Comparison of ENCODE assay signal across 11 cellular contexts in the genomic region with DNA sequence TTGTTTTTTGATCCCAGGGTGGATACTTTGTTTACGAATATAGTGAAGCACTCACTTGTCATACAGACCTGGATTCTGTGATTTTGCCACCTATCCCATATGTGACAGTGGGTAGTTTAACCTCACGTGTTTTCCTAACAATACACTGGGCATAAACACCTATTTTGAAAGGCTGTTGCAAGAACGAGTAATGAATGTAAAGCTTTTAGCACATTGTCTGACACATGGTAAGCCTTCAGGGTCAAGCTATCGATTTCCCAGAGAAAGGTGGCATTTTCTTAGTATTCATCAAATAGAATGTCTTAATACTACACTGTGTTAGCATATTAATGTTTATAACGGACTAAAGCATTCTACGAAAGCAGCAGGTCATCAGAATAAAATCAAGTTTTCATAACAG. TPM values are rescaled to one million over a fixed set of nuclear protein-coding genes. Genes with fewer than 3 reads are reported as not detected.
DNase-seq lines count a peak whose midpoint lies in the region; ATAC-seq, FAIRE-seq and TF ChIP-seq lines count a peak whose summit lies in the region.
"Had no signal": no experiment of that assay in that cellular context is flagged by ENCODE, and none has a peak within 500 bp of the region (broad histone marks: within the 10 kb centered on the region; RNA-seq: fewer than 3 reads in every experiment).

No MANE protein-coding gene starts in this region.

- H3K27me3 ChIP-seq in CD8-positive, alpha-beta memory T cell (ENCODE audit: insufficient read depth, low read length, poor library complexity, severe bottlenecking), result no peaks in the 10 kb centered on the region
- H3K27me3 ChIP-seq in HUES64 (ENCODE audit: insufficient read depth, low read length), result no peaks in the 10 kb centered on the region
- no peaks in the 10 kb centered on the region for H3K27me3 ChIP-seq in K562 (ENCODE audit: control insufficient read depth in 2 of 2, insufficient read depth in 2 of 2, low read length in 2 of 2)
- no peaks in the 10 kb centered on the region for H3K27me3 ChIP-seq in dorsolateral prefrontal cortex

- 0 out of 2 replicates have a peak overlapping the region, but pooled peaks have one; percentile 17 for H3K4me2 ChIP-seq in K562 (ENCODE audit: insufficient read depth, low read length)

- no peak for TF ChIP-seq CTCF in K562 (IDR thresholded peaks at IDR 0.05 in 2 of 3, conservative IDR thresholded peaks at IDR 0.05 in 1 of 3; ENCODE audit: insufficient read depth in 2 of 3, low read depth in 1 of 3, low read length in 3 of 3)
- no peak for TF ChIP-seq CTCF in dorsolateral prefrontal cortex (IDR thresholded peaks at IDR 0.05 in 54 of 56, conservative IDR thresholded peaks at IDR 0.05 in 2 of 56; ENCODE audit: low read depth in 1 of 56, partially characterized antibody in 56 of 56)
- no peak for TF ChIP-seq CTCF in D721Med (IDR thresholded peaks at IDR 0.05; ENCODE audit: insufficient read depth, missing control alignments)

- POLR2A ChIA-PET in CD8-positive, alpha-beta memory T cell (lab: Charles Lee), result interaction anchor here (0.5 kb wide), 1 partner anchor 180 kb away, joined by 3 read pairs; no protein-coding TSS in a partner anchor
- POLR2A ChIA-PET in K562 (lab: Yijun Ruan, JAX), result interaction anchor here (0.9 to 1.2 kb wide), 3 partner anchors 11 to 431 kb away, joined by 3 to 4 read pairs (median 3); no protein-coding TSS in a partner anchor
- POLR2A ChIA-PET in naive thymus-derived CD8-positive, alpha-beta T cell (lab: Charles Lee), result interaction anchor here (0.6 to 1.4 kb wide), 4 partner anchors 10 to 581 kb away, joined by 3 to 4 read pairs (median 4); no protein-coding TSS in a partner anchor

- H3K4me3 ChIP-seq in CD8-positive, alpha-beta memory T cell (ENCODE audit: low read length), result no peak overlapping the region
- H3K4me3 ChIP-seq in HUES64 (ENCODE audit: low read length) (peak overlapping the region; percentile 93), K562 (no peak overlapping the region; the same call in 1 of the 2 replicates), dorsolateral prefrontal cortex (peak overlapping the region in 13 of 59 donors; percentile 71 to 98 (median 93))

- ATAC-seq in K562 (no peak), left ventricle myocardium superior (no peak), GM21717 (IDR thresholded peaks at IDR 0.05; ENCODE audit: unreplicated experiment) (no peak)
- no peak for ATAC-seq in naive thymus-derived CD8-positive, alpha-beta T cell

- H3K9me3 Mint-ChIP-seq in CD8-positive, alpha-beta memory T cell, result no peaks in the 10 kb centered on the region
- no peaks in the 10 kb centered on the region for H3K9me3 Mint-ChIP-seq in naive thymus-derived CD8-positive, alpha-beta T cell

- H3K27me3 Mint-ChIP-seq in CD8-positive, alpha-beta memory T cell, result no peaks in the 10 kb centered on the region
- H3K27me3 Mint-ChIP-seq in naive thymus-derived CD8-positive, alpha-beta T cell, result no peaks in the 10 kb centered on the region

- H4K20me1 ChIP-seq in K562 (replicated peaks; ENCODE audit: control insufficient read depth, insufficient read depth, low read length), result 0 out of 2 replicates have a peak, but pooled peaks cover 3% of the 10 kb centered on the region

- H3K9ac ChIP-seq in HUES64 (ENCODE audit: low read depth, low read length) (peak overlapping the region; percentile 35; the same call in 1 of the 2 replicates), K562 (ENCODE audit: insufficient read depth in 1 of 2, low read depth in 2 of 2, low read length in 2 of 2) (peak overlapping the region in 1 of 2 experiments; percentile 99; a peak in 1 of 4 replicates)

- H3K9me3 ChIP-seq in CD8-positive, alpha-beta memory T cell (ENCODE audit: low read length), result no peaks in the 10 kb centered on the region
- no peaks in the 10 kb centered on the region for H3K9me3 ChIP-seq in HUES64 (ENCODE audit: insufficient read depth, low read depth, low read length)
- no peaks in the 10 kb centered on the region for H3K9me3 ChIP-seq in K562 (replicated peaks; ENCODE audit: control insufficient read depth, insufficient read depth, low read depth, low read length)

- TF ChIP-seq EP300 in K562 (IDR thresholded peaks at IDR 0.05; ENCODE audit: low read length), result no peak

- peak overlapping the region in 7 of 8 donors; percentile 61 to 97 (median 91) for H3K27ac Mint-ChIP-seq in CD8-positive, alpha-beta memory T cell
- H3K27ac Mint-ChIP-seq in naive thymus-derived CD8-positive, alpha-beta T cell, result peak overlapping the region in 9 of 10 donors; percentile 57 to 97 (median 94)

- H3K27ac ChIP-seq in CD8-positive, alpha-beta memory T cell (ENCODE audit: low read depth, low read length), result no peak overlapping the region
- H3K27ac ChIP-seq in HUES64 (ENCODE audit: low read depth, low read length) (no peak overlapping the region), K562 (ENCODE audit: extremely low read depth, low read depth, low read length) (peak overlapping the region; percentile 11; the same call in 1 of the 3 replicates), dorsolateral prefrontal cortex (peak overlapping the region in 6 of 59 donors; percentile 11 to 86 (median 30))

- H3K9me1 ChIP-seq in K562 (ENCODE audit: control insufficient read depth, insufficient read depth, low read length), result no peaks in the 10 kb centered on the region

- no peaks in the 10 kb centered on the region for H3K36me3 ChIP-seq in CD8-positive, alpha-beta memory T cell (ENCODE audit: insufficient read depth, low read length)
- H3K36me3 ChIP-seq in HUES64 (ENCODE audit: insufficient read depth, low read length) (peaks cover 38% of the 10 kb centered on the region), K562 (ENCODE audit: control insufficient read depth, insufficient read depth, low read length) (peaks cover 64% of the 10 kb centered on the region)

- TF ChIP-seq POLR2A in K562 (conservative IDR thresholded peaks at IDR 0.05), result no peak; the same call in 1 of the 2 replicates

- peaks cover 33% of the 10 kb centered on the region for H3K4me1 ChIP-seq in CD8-positive, alpha-beta memory T cell (ENCODE audit: insufficient read depth, low read length)
- H3K4me1 ChIP-seq in HUES64 (ENCODE audit: insufficient read depth, low read length) (peaks cover 22% of the 10 kb centered on the region), K562 (replicated peaks in 1 of 2; ENCODE audit: control insufficient read depth in 2 of 2, insufficient read depth in 2 of 2, low read length in 2 of 2) (peaks cover 7 to 17% of the 10 kb centered on the region in 2 experiments; a peak in 3 of 5 replicates)

- intact Hi-C loops in K562 (cut with micrococcal nuclease) (no loop called here), left ventricle myocardium superior (cut with micrococcal nuclease) (no loop called here), dorsolateral prefrontal cortex (cut with DNase I) (loop anchor here in 1 of 2 donors (5.0 kb wide), 1 partner anchor 288 kb away; a partner anchor contains a TSS)

- no peak for TF ChIP-seq RAD21 in K562 (CRISPR knock-in tag; conservative IDR thresholded peaks at IDR 0.05 in 1 of 2, IDR thresholded peaks at IDR 0.05 in 1 of 2)

- WGBS in HUES64, result 92% methylated on average over 6 of the region's 6 CpGs
- 81% methylated on average over 6 of the region's 6 CpGs for WGBS in K562 (ENCODE audit: insufficient coverage, low coverage, missing lambda C conversion rate)

- in situ Hi-C loops in K562 (cut with MboI), result no loop called here

- BruUV-seq in K562 (replicated peaks; lab: Mats Ljungman, UMichigan), result no TSS peak

- FAIRE-seq in K562 (lab: Jason Lieb, UNC) (no peak), D721Med (lab: Jason Lieb, UNC) (no peak)

- CTCF ChIA-PET in CD8-positive, alpha-beta memory T cell (lab: Charles Lee), result interaction anchor here (1.0 to 1.4 kb wide), 2 partner anchors 18 to 156 kb away, joined by 3 read pairs; no protein-coding TSS in a partner anchor
- CTCF ChIA-PET in K562 (lab: Yijun Ruan, JAX; ENCODE audit: low intra/inter-chr PET ratio), result no interaction called here

- H3K4me3 Mint-ChIP-seq in CD8-positive, alpha-beta memory T cell, result peak overlapping the region; percentile 86 to 99 (median 94)
- H3K4me3 Mint-ChIP-seq in naive thymus-derived CD8-positive, alpha-beta T cell, result peak overlapping the region in 8 of 10 donors; percentile 88 to 97 (median 90)

- no peak overlapping the region for H2AFZ ChIP-seq in K562 (ENCODE audit: low read depth, low read length)

- peaks cover 0 to 40% (median 4%) of the 10 kb centered on the region in 3 donors for H3K36me3 Mint-ChIP-seq in CD8-positive, alpha-beta memory T cell
- peaks cover 2 to 27% (median 4%) of the 10 kb centered on the region in 3 donors for H3K36me3 Mint-ChIP-seq in naive thymus-derived CD8-positive, alpha-beta T cell

- DNase-seq in CD8-positive, alpha-beta memory T cell, result no peak
- DNase-seq in K562 (ENCODE audit: extremely low read depth in 1 of 4, low spot score in 3 of 4) (no peak), left ventricle myocardium superior (no peak), dorsolateral prefrontal cortex (no peak), D721Med (ENCODE audit: insufficient read length, low spot score) (no peak)
- DNase-seq in naive thymus-derived CD8-positive, alpha-beta T cell, result no peak
- DNase-seq: activated CD4-positive, CD25-positive, alpha-beta regulatory T cell; KG1; NCI-H526 had no signal

- peaks cover 56 to 81% (median 74%) of the 10 kb centered on the region in 3 donors for H3K4me1 Mint-ChIP-seq in CD8-positive, alpha-beta memory T cell
- peaks cover 30 to 72% (median 67%) of the 10 kb centered on the region in 4 donors for H3K4me1 Mint-ChIP-seq in naive thymus-derived CD8-positive, alpha-beta T cell

- peaks cover 93% of the 10 kb centered on the region for H3K79me2 ChIP-seq in K562 (ENCODE audit: control insufficient read depth, insufficient read depth, low read length)

RNA-seq across cellular contexts. Expression of a gene that starts 1.9 kb away (rescaled TPM):
- total RNA-seq in CD8-positive, alpha-beta memory T cell, result 100 to 1,000 TPM; 141 to 149 TPM
- 181 TPM for polyA plus RNA-seq in CD8-positive, alpha-beta memory T cell
- polyA plus RNA-seq in HUES64 (2013, experiment 1 of 2), result 115 TPM
- 120 TPM for polyA plus RNA-seq in HUES64 (2013, experiment 2 of 2)
- 68.1 and 102 TPM in 2 replicates for total RNA-seq in K562 (2011; cell fraction: chromatin; rRNA removed; ENCODE audit: low replicate concordance)
- total RNA-seq in K562 (2011; cell fraction: nucleolus; rRNA removed), result 51.5 and 64.2 TPM in 2 replicates
- total RNA-seq in K562 (2011; cell fraction: nucleoplasm; rRNA removed), result 54.0 and 55.2 TPM in 2 replicates
- total RNA-seq in K562 (2014; rRNA removed) (45.9 and 54.0 TPM in 2 replicates), K562 (2014; rRNA removed; fragmentation: Illumina TruSeq; extraction: Trizol) (99.5 and 108 TPM in 2 replicates), K562 (2015; rRNA removed; fragmentation: Illumina TruSeq; extraction: Trizol) (108 and 114 TPM in 2 replicates), K562 (2021) (115 and 118 TPM in 2 replicates), left ventricle myocardium superior (51.7 TPM), dorsolateral prefrontal cortex (10 to 100 TPM; 40.8 to 90.1 (median 64.5) TPM)
- polyA plus RNA-seq in K562 (2011; rRNA removed) (113 and 137 TPM in 2 replicates), K562 (2014; fragmentation: Illumina TruSeq; extraction: Trizol) (163 and 199 TPM in 2 replicates), K562 (2014; fragmentation: Nextera tagmentation; extraction: Ambion mirVana) (10 to 100 TPM; 20.2 to 21.5 TPM), K562 (2014; rRNA removed) (119 and 135 TPM in 2 replicates)
- polyA plus RNA-seq in K562 (2011; cell fraction: cytosol; rRNA removed), result 152 and 175 TPM in 2 replicates
- polyA plus RNA-seq in K562 (2011; cell fraction: nucleus; rRNA removed), result 68.8 and 84.4 TPM in 2 replicates
- polyA plus RNA-seq in K562 (2012), result 104 and 123 TPM in 2 replicates
- 72.2 and 93.8 TPM in 2 replicates for polyA minus RNA-seq in K562 (2011; rRNA and poly(A)+ RNA removed)
- 58.9 and 64.5 TPM in 2 replicates for polyA minus RNA-seq in K562 (2011; cell fraction: cytosol; rRNA and poly(A)+ RNA removed)
- polyA minus RNA-seq in K562 (2011; cell fraction: nucleus; rRNA and poly(A)+ RNA removed), result 16.3 and 30.5 TPM in 2 replicates
- total RNA-seq in naive thymus-derived CD8-positive, alpha-beta T cell, result 100 to 1,000 TPM; 126 to 137 TPM
- 100 to 1,000 TPM; 165 to 192 (median 184) TPM for polyA plus RNA-seq in naive thymus-derived CD8-positive, alpha-beta T cell

RNA-seq across cellular contexts. Expression of a gene that starts 2.0 kb away (rescaled TPM):
- 100 to 1,000 TPM; 150 to 155 TPM for total RNA-seq in CD8-positive, alpha-beta memory T cell
- 59.0 TPM for polyA plus RNA-seq in CD8-positive, alpha-beta memory T cell
- polyA plus RNA-seq in HUES64 (2013, experiment 1 of 2), result 90.1 TPM
- polyA plus RNA-seq in HUES64 (2013, experiment 2 of 2), result 78.6 TPM
- total RNA-seq in K562 (2011; cell fraction: chromatin; rRNA removed; ENCODE audit: low replicate concordance), result 147 and 152 TPM in 2 replicates
- total RNA-seq in K562 (2011; cell fraction: nucleolus; rRNA removed), result 65.1 and 69.4 TPM in 2 replicates
- 79.9 and 80.1 TPM in 2 replicates for total RNA-seq in K562 (2011; cell fraction: nucleoplasm; rRNA removed)
- total RNA-seq in K562 (2014; rRNA removed), result 46.1 and 51.8 TPM in 2 replicates
- total RNA-seq in K562 (2014; rRNA removed; fragmentation: Illumina TruSeq; extraction: Trizol), result 49.8 and 53.7 TPM in 2 replicates
- total RNA-seq in K562 (2015; rRNA removed; fragmentation: Illumina TruSeq; extraction: Trizol), result 50.7 and 55.3 TPM in 2 replicates
- 140 and 145 TPM in 2 replicates for total RNA-seq in K562 (2021)
- polyA plus RNA-seq in K562 (2011; rRNA removed), result 134 and 203 TPM in 2 replicates
- polyA plus RNA-seq in K562 (2011; cell fraction: cytosol; rRNA removed), result 143 and 174 TPM in 2 replicates
- 104 TPM in 2 replicates for polyA plus RNA-seq in K562 (2011; cell fraction: nucleus; rRNA removed)
- polyA plus RNA-seq in K562 (2012), result 83.1 and 121 TPM in 2 replicates
- 157 and 191 TPM in 2 replicates for polyA plus RNA-seq in K562 (2014; fragmentation: Illumina TruSeq; extraction: Trizol)
- 100 to 1,000 TPM; 152 to 195 TPM for polyA plus RNA-seq in K562 (2014; fragmentation: Nextera tagmentation; extraction: Ambion mirVana)
- 116 and 138 TPM in 2 replicates for polyA plus RNA-seq in K562 (2014; rRNA removed)
- polyA minus RNA-seq in K562 (2011; rRNA and poly(A)+ RNA removed), result 216 and 350 TPM in 2 replicates
- 68.4 and 96.7 TPM in 2 replicates for polyA minus RNA-seq in K562 (2011; cell fraction: cytosol; rRNA and poly(A)+ RNA removed)
- polyA minus RNA-seq in K562 (2011; cell fraction: nucleus; rRNA and poly(A)+ RNA removed), result 32.4 and 52.9 TPM in 2 replicates
- total RNA-seq in naive thymus-derived CD8-positive, alpha-beta T cell, result 10 to 100 TPM; 41.8 to 44.5 TPM
- polyA plus RNA-seq in naive thymus-derived CD8-positive, alpha-beta T cell, result 10 to 100 TPM; 72.4 to 77.6 (median 72.8) TPM
- total RNA-seq in left ventricle myocardium superior, result 32.3 TPM
- 10 to 100 TPM; 24.8 to 57.1 (median 40.2) TPM for total RNA-seq in dorsolateral prefrontal cortex

RNA-seq across cellular contexts. Expression of a gene that starts 25.0 kb away (rescaled TPM):
- total RNA-seq in CD8-positive, alpha-beta memory T cell, result under 1 TPM; 0.55 to 0.62 TPM
- 0.07 TPM for polyA plus RNA-seq in CD8-positive, alpha-beta memory T cell
- 50.0 TPM for polyA plus RNA-seq in HUES64 (2013, experiment 1 of 2)
- polyA plus RNA-seq in HUES64 (2013, experiment 2 of 2), result 43.6 TPM
- total RNA-seq in K562 (2011; cell fraction: chromatin; rRNA removed; ENCODE audit: low replicate concordance), result 0.88 and 1.3 TPM in 2 replicates
- 0.92 and 1.2 TPM in 2 replicates for total RNA-seq in K562 (2011; cell fraction: nucleolus; rRNA removed)
- 0.53 and 1.2 TPM in 2 replicates for total RNA-seq in K562 (2011; cell fraction: nucleoplasm; rRNA removed)
- total RNA-seq in K562 (2014; rRNA removed) (0.04 and 0.09 TPM in 2 replicates), K562 (2014; rRNA removed; fragmentation: Illumina TruSeq; extraction: Trizol) (0.07 and 0.10 TPM in 2 replicates), K562 (2015; rRNA removed; fragmentation: Illumina TruSeq; extraction: Trizol) (0.14 and 0.23 TPM in 2 replicates), K562 (2021) (0.33 and 0.38 TPM in 2 replicates), left ventricle myocardium superior (0.67 TPM), dorsolateral prefrontal cortex (1 to 10 TPM in 119 of 120 experiments, under 1 TPM in 1; 1.00 to 5.7 (median 2.7) TPM)
- polyA plus RNA-seq in K562 (2011; rRNA removed) (0.22 and 0.29 TPM in 2 replicates), K562 (2014; fragmentation: Illumina TruSeq; extraction: Trizol) (0.18 and 0.19 TPM in 2 replicates), K562 (2014; fragmentation: Nextera tagmentation; extraction: Ambion mirVana) (under 1 TPM in 1 of 2 experiments, not detected in 1; 0.04 TPM), K562 (2014; rRNA removed) (0.12 and 0.13 TPM in 2 replicates)
- 0.19 and 0.49 TPM in 2 replicates for polyA plus RNA-seq in K562 (2011; cell fraction: cytosol; rRNA removed)
- 0.42 and 0.95 TPM in 2 replicates for polyA plus RNA-seq in K562 (2011; cell fraction: nucleus; rRNA removed)
- 0.21 and 0.29 TPM in 2 replicates for polyA plus RNA-seq in K562 (2012)
- polyA minus RNA-seq in K562 (2011; rRNA and poly(A)+ RNA removed), result 0.18 and 0.53 TPM in 2 replicates
- not detected in 2 replicates for polyA minus RNA-seq in K562 (2011; cell fraction: cytosol; rRNA and poly(A)+ RNA removed)
- polyA minus RNA-seq in K562 (2011; cell fraction: nucleus; rRNA and poly(A)+ RNA removed), result 0.67 and 0.78 TPM in 2 replicates
- total RNA-seq in naive thymus-derived CD8-positive, alpha-beta T cell, result 1 to 10 TPM; 3.4 to 4.0 TPM
- under 1 TPM; 0.07 to 0.55 (median 0.11) TPM for polyA plus RNA-seq in naive thymus-derived CD8-positive, alpha-beta T cell

RNA-seq across cellular contexts. Expression of a gene that starts 56.5 kb away (rescaled TPM):
- total RNA-seq in CD8-positive, alpha-beta memory T cell, result 10 to 100 TPM; 13.6 to 14.9 TPM
- 28.2 TPM for polyA plus RNA-seq in CD8-positive, alpha-beta memory T cell
- 7.4 TPM for polyA plus RNA-seq in HUES64 (2013, experiment 1 of 2)
- polyA plus RNA-seq in HUES64 (2013, experiment 2 of 2), result 6.3 TPM
- total RNA-seq in K562 (2011; cell fraction: chromatin; rRNA removed; ENCODE audit: low replicate concordance), result 14.8 and 24.0 TPM in 2 replicates
- 8.5 and 12.0 TPM in 2 replicates for total RNA-seq in K562 (2011; cell fraction: nucleolus; rRNA removed)
- total RNA-seq in K562 (2011; cell fraction: nucleoplasm; rRNA removed), result 7.2 and 14.4 TPM in 2 replicates
- total RNA-seq in K562 (2014; rRNA removed) (6.9 and 15.5 TPM in 2 replicates), K562 (2014; rRNA removed; fragmentation: Illumina TruSeq; extraction: Trizol) (5.7 and 7.2 TPM in 2 replicates), K562 (2015; rRNA removed; fragmentation: Illumina TruSeq; extraction: Trizol) (6.3 TPM in 2 replicates), K562 (2021) (13.7 and 14.1 TPM in 2 replicates), left ventricle myocardium superior (10.4 TPM), dorsolateral prefrontal cortex (10 to 100 TPM; 24.5 to 81.3 (median 36.6) TPM)
- polyA plus RNA-seq in K562 (2011; rRNA removed) (7.6 and 9.5 TPM in 2 replicates), K562 (2014; fragmentation: Illumina TruSeq; extraction: Trizol) (3.4 and 3.9 TPM in 2 replicates), K562 (2014; fragmentation: Nextera tagmentation; extraction: Ambion mirVana) (1 to 10 TPM; 1.2 to 1.9 TPM), K562 (2014; rRNA removed) (4.1 and 4.4 TPM in 2 replicates)
- polyA plus RNA-seq in K562 (2011; cell fraction: cytosol; rRNA removed), result 4.5 and 4.8 TPM in 2 replicates
- 15.6 and 17.4 TPM in 2 replicates for polyA plus RNA-seq in K562 (2011; cell fraction: nucleus; rRNA removed)
- 2.5 and 4.1 TPM in 2 replicates for polyA plus RNA-seq in K562 (2012)
- polyA minus RNA-seq in K562 (2011; rRNA and poly(A)+ RNA removed), result 10.0 and 12.0 TPM in 2 replicates
- 7.0 and 10.4 TPM in 2 replicates for polyA minus RNA-seq in K562 (2011; cell fraction: cytosol; rRNA and poly(A)+ RNA removed)
- 4.4 and 10.4 TPM in 2 replicates for polyA minus RNA-seq in K562 (2011; cell fraction: nucleus; rRNA and poly(A)+ RNA removed)
- total RNA-seq in naive thymus-derived CD8-positive, alpha-beta T cell, result 10 to 100 TPM; 11.0 to 12.9 TPM
- polyA plus RNA-seq in naive thymus-derived CD8-positive, alpha-beta T cell, result 10 to 100 TPM in 1 of 3 donors, 1 to 10 TPM in 2; 3.7 to 15.0 (median 7.6) TPM
